35 cellular contexts compared by ENCODE assay signal in the genomic region with DNA sequence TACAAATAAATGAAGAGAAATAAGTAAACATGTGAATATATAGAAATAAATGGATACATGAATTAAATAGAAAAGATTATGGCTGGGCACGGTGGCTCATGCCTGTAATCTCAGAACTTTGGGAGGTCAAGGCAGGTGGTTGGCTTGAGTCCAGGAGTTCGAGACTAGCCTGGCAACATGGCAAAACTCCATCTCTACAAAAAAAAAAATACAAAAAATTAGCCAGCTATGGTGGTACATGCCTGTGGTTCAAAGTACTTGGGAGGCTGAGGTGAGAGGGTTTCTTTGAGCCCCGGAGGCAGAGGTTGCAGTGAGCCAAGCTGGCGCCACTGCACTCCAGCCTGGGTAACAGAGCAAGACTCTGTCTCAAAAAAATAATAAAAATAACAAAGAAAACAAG. TPM values are rescaled to one million over a fixed set of nuclear protein-coding genes. Genes with fewer than 3 reads are reported as not detected.
"Had no signal": no experiment of that assay in that cellular context is flagged by ENCODE, and none has a peak within 500 bp of the region (broad histone marks: within the 10 kb centered on the region; RNA-seq: fewer than 3 reads in every experiment).

No MANE protein-coding gene starts in this region.

- ATAC-seq: activated CD8-positive, alpha-beta T cell treated with anti-CD3 and anti-CD28 coated beads for 36 hours; activated naive CD4-positive, alpha-beta T cell treated with anti-CD3 and anti-CD28 coated beads, Interleukin-2, amount 50 U/mL, for 72 hours; activated T-cell treated with anti-CD3 and anti-CD28 coated beads, Interleukin-2, amount 50 U/mL, for 4 hours; activated T-cell treated with anti-CD3 and anti-CD28 coated beads, Interleukin-2, amount 50 U/mL, for 72 hours; activated T-helper 17 cell treated with anti-CD3 and anti-CD28 coated beads, Interleukin-2, amount 50 U/mL, for 72 hours; body of pancreas had no signal

- H3K4me3 Mint-ChIP-seq: activated B cell treated with CpG ODN at 0.5 μM for 24 hours; activated CD4-positive, alpha-beta memory T cell treated with anti-CD3 and anti-CD28 coated beads for 36 hours; activated CD8-positive, alpha-beta T cell treated with anti-CD3 and anti-CD28 coated beads for 36 hours; activated naive CD4-positive, alpha-beta T cell treated with anti-CD3 and anti-CD28 coated beads for 36 hours; activated naive CD8-positive, alpha-beta T cell treated with anti-CD3 and anti-CD28 coated beads for 36 hours; activated T-cell treated with anti-CD3 and anti-CD28 coated beads, Interleukin-2, amount 50 U/mL, for 4 hours; activated T-cell treated with anti-CD3 and anti-CD28 coated beads, Interleukin-2, amount 50 U/mL, for 72 hours; activated T-helper 1 cell treated with anti-CD3 and anti-CD28 coated beads, Interleukin-12 subunit alpha, Interleukin-12 subunit beta, Interleukin-2, Interleukin-4 antibody, amounts not matched to agents 30 ng/mL and 10 ng/mL and 1 ng/mL, durations not matched to agents 14 hours and 24 hours and 36 hours; activated T-helper 17 cell treated with anti-CD3 and anti-CD28 coated beads, Interleukin-2, amount 50 U/mL, for 72 hours; T-helper 1 cell treated with Interleukin-12 subunit alpha and Interleukin-12 subunit beta and Interleukin-4 antibody, amounts not matched to agents 30 μg/mL and 1 μg/mL, for 36 hours; T-helper 2 cell treated with Interferon-gamma antibody and Interleukin-4, amounts not matched to agents 5 μg/mL and 100 μg/mL, for 36 hours had no signal

- H3K9me3 Mint-ChIP-seq: activated B cell treated with CpG ODN at 0.5 μM for 24 hours; activated CD4-positive, alpha-beta memory T cell treated with anti-CD3 and anti-CD28 coated beads for 36 hours; activated CD8-positive, alpha-beta T cell treated with anti-CD3 and anti-CD28 coated beads for 36 hours; activated naive CD4-positive, alpha-beta T cell treated with anti-CD3 and anti-CD28 coated beads for 36 hours; activated naive CD4-positive, alpha-beta T cell treated with anti-CD3 and anti-CD28 coated beads, Interleukin-2, amount 50 U/mL, for 72 hours; activated naive CD8-positive, alpha-beta T cell treated with anti-CD3 and anti-CD28 coated beads for 36 hours; activated T-cell treated with anti-CD3 and anti-CD28 coated beads, Interleukin-2, amount 50 U/mL, for 4 hours; activated T-cell treated with anti-CD3 and anti-CD28 coated beads, Interleukin-2, amount 50 U/mL, for 72 hours; activated T-helper 1 cell treated with anti-CD3 and anti-CD28 coated beads, Interleukin-12 subunit alpha, Interleukin-12 subunit beta, Interleukin-2, Interleukin-4 antibody, amounts not matched to agents 30 ng/mL and 10 ng/mL and 1 ng/mL, durations not matched to agents 14 hours and 24 hours and 36 hours; activated T-helper 17 cell treated with anti-CD3 and anti-CD28 coated beads, Interleukin-2, amount 50 U/mL, for 72 hours; T-helper 1 cell treated with Interleukin-12 subunit alpha and Interleukin-12 subunit beta and Interleukin-4 antibody, amounts not matched to agents 30 μg/mL and 1 μg/mL, for 36 hours; T-helper 2 cell treated with Interferon-gamma antibody and Interleukin-4, amounts not matched to agents 5 μg/mL and 100 μg/mL, for 36 hours had no signal

- H3K36me3 Mint-ChIP-seq: activated CD4-positive, alpha-beta memory T cell treated with anti-CD3 and anti-CD28 coated beads for 36 hours; activated naive CD4-positive, alpha-beta T cell treated with anti-CD3 and anti-CD28 coated beads, Interleukin-2, amount 50 U/mL, for 72 hours; activated naive CD8-positive, alpha-beta T cell treated with anti-CD3 and anti-CD28 coated beads for 36 hours had no signal

- H3K27ac Mint-ChIP-seq: activated B cell treated with CpG ODN at 0.5 μM for 24 hours; activated CD4-positive, alpha-beta memory T cell treated with anti-CD3 and anti-CD28 coated beads for 36 hours; activated CD8-positive, alpha-beta T cell treated with anti-CD3 and anti-CD28 coated beads for 36 hours; activated naive CD4-positive, alpha-beta T cell treated with anti-CD3 and anti-CD28 coated beads for 36 hours; activated naive CD4-positive, alpha-beta T cell treated with anti-CD3 and anti-CD28 coated beads, Interleukin-2, amount 50 U/mL, for 72 hours; activated naive CD8-positive, alpha-beta T cell treated with anti-CD3 and anti-CD28 coated beads for 36 hours; activated T-cell treated with anti-CD3 and anti-CD28 coated beads, Interleukin-2, amount 50 U/mL, for 72 hours; activated T-helper 1 cell treated with anti-CD3 and anti-CD28 coated beads, Interleukin-12 subunit alpha, Interleukin-12 subunit beta, Interleukin-2, Interleukin-4 antibody, amounts not matched to agents 30 ng/mL and 10 ng/mL and 1 ng/mL, durations not matched to agents 14 hours and 24 hours and 36 hours; activated T-helper 17 cell treated with anti-CD3 and anti-CD28 coated beads, Interleukin-2, amount 50 U/mL, for 72 hours; T-helper 1 cell treated with Interleukin-12 subunit alpha and Interleukin-12 subunit beta and Interleukin-4 antibody, amounts not matched to agents 30 μg/mL and 1 μg/mL, for 36 hours; T-helper 2 cell treated with Interferon-gamma antibody and Interleukin-4, amounts not matched to agents 5 μg/mL and 100 μg/mL, for 36 hours had no signal

- DNase-seq: activated B cell treated with CpG ODN at 0.5 μM for 24 hours; activated CD4-positive, alpha-beta memory T cell treated with anti-CD3 and anti-CD28 coated beads for 36 hours; activated CD4-positive, alpha-beta T cell treated with anti-CD3 and anti-CD28 coated beads for 4 hours; activated CD4-positive, alpha-beta T cell treated with anti-CD3 and anti-CD28 coated beads, Interleukin-2, amount 50 U/mL, for 1 hour; activated CD4-positive, alpha-beta T cell treated with anti-CD3 and anti-CD28 coated beads, Interleukin-2, amount 50 U/mL, for 4 hours; activated CD4-positive, CD25-positive, alpha-beta regulatory T cell treated with anti-CD3 and anti-CD28 coated beads, Interleukin-2, amount 50 U/mL, for 72 hours; activated CD8-positive, alpha-beta memory T cell treated with anti-CD3 and anti-CD28 coated beads, Interleukin-2, amount 50 U/mL, for 4 hours; activated CD8-positive, alpha-beta T cell treated with anti-CD3 and anti-CD28 coated beads for 36 hours; activated effector memory CD4-positive, alpha-beta T cell treated with anti-CD3 and anti-CD28 coated beads, Interleukin-2, amount 50 U/mL, for 16 hours; activated gamma-delta T cell treated with Interleukin-2 at 50 U/mL for 16 hours; activated naive CD4-positive, alpha-beta T cell; activated naive CD4-positive, alpha-beta T cell treated with anti-CD3 and anti-CD28 coated beads for 36 hours; activated naive CD4-positive, alpha-beta T cell treated with anti-CD3 and anti-CD28 coated beads, Interleukin-2, amount 50 U/mL, for 16 hours; activated naive CD8-positive, alpha-beta T cell treated with anti-CD3 and anti-CD28 coated beads for 36 hours; activated T-cell treated with anti-CD3 and anti-CD28 coated beads for 4 hours; activated T-cell treated with anti-CD3 and anti-CD28 coated beads, Interleukin-2, amount 50 U/mL, for 1 hour; activated T-cell treated with anti-CD3 and anti-CD28 coated beads, Interleukin-2, amount 50 U/mL, for 4 hours; activated T-cell treated with anti-CD3 and anti-CD28 coated beads, Interleukin-2, amount 50 U/mL, for 72 hours; adrenal gland; amniotic stem cell; aorta; body of pancreas; brain microvascular endothelial cell; central memory CD4-positive, alpha-beta T cell; T-helper 1 cell; T-helper 2 cell; T-helper 9 cell had no signal

RNA-seq across cellular contexts. Expression of gene CLEC7A, which starts 5.1 kb away (rescaled TPM):
- total RNA-seq: activated CD4-positive, alpha-beta memory T cell treated with anti-CD3 and anti-CD28 coated beads for 36 hours; activated CD8-positive, alpha-beta memory T cell treated with anti-CD3 and anti-CD28 coated beads for 36 hours; activated CD8-positive, alpha-beta T cell treated with anti-CD3 and anti-CD28 coated beads for 36 hours; activated naive CD4-positive, alpha-beta T cell treated with anti-CD3 and anti-CD28 coated beads for 36 hours; activated naive CD8-positive, alpha-beta T cell treated with anti-CD3 and anti-CD28 coated beads for 36 hours; activated T-cell treated with anti-CD3 and anti-CD28 coated beads, Interleukin-2, amount 50 U/mL, for 72 hours; activated T-helper 1 cell treated with anti-CD3 and anti-CD28 coated beads, Interleukin-12 subunit alpha, Interleukin-12 subunit beta, Interleukin-2, Interleukin-4 antibody, amounts not matched to agents 30 ng/mL and 10 ng/mL and 1 ng/mL, durations not matched to agents 14 hours and 24 hours and 36 hours had no signal

RNA-seq across cellular contexts. Expression of gene CLEC1A, which starts 36.3 kb away (rescaled TPM):
- total RNA-seq: activated B cell treated with CpG ODN at 0.5 μM for 24 hours; activated CD4-positive, alpha-beta memory T cell treated with anti-CD3 and anti-CD28 coated beads for 36 hours; activated CD8-positive, alpha-beta memory T cell treated with anti-CD3 and anti-CD28 coated beads for 36 hours; activated CD8-positive, alpha-beta T cell treated with anti-CD3 and anti-CD28 coated beads for 36 hours; activated naive CD4-positive, alpha-beta T cell treated with anti-CD3 and anti-CD28 coated beads for 36 hours; activated naive CD4-positive, alpha-beta T cell treated with anti-CD3 and anti-CD28 coated beads, Interleukin-2, amount 50 U/mL, for 72 hours; activated naive CD8-positive, alpha-beta T cell treated with anti-CD3 and anti-CD28 coated beads for 36 hours; activated T-cell treated with anti-CD3 and anti-CD28 coated beads, Interleukin-2, amount 50 U/mL, for 4 hours; activated T-cell treated with anti-CD3 and anti-CD28 coated beads, Interleukin-2, amount 50 U/mL, for 72 hours; activated T-helper 1 cell treated with anti-CD3 and anti-CD28 coated beads, Interleukin-12 subunit alpha, Interleukin-12 subunit beta, Interleukin-2, Interleukin-4 antibody, amounts not matched to agents 30 ng/mL and 10 ng/mL and 1 ng/mL, durations not matched to agents 14 hours and 24 hours and 36 hours; activated T-helper 17 cell treated with anti-CD3 and anti-CD28 coated beads, Interleukin-2, amount 50 U/mL, for 72 hours; astrocyte had no signal

RNA-seq across cellular contexts. Expression of gene OLR1, which starts 36.8 kb away (rescaled TPM):
- total RNA-seq: activated B cell treated with CpG ODN at 0.5 μM for 24 hours; activated CD4-positive, alpha-beta memory T cell treated with anti-CD3 and anti-CD28 coated beads for 36 hours; activated CD8-positive, alpha-beta memory T cell treated with anti-CD3 and anti-CD28 coated beads for 36 hours; activated CD8-positive, alpha-beta T cell treated with anti-CD3 and anti-CD28 coated beads for 36 hours; activated naive CD4-positive, alpha-beta T cell treated with anti-CD3 and anti-CD28 coated beads for 36 hours; activated naive CD4-positive, alpha-beta T cell treated with anti-CD3 and anti-CD28 coated beads, Interleukin-2, amount 50 U/mL, for 72 hours; activated naive CD8-positive, alpha-beta T cell treated with anti-CD3 and anti-CD28 coated beads for 36 hours; activated T-cell treated with anti-CD3 and anti-CD28 coated beads, Interleukin-2, amount 50 U/mL, for 4 hours; activated T-cell treated with anti-CD3 and anti-CD28 coated beads, Interleukin-2, amount 50 U/mL, for 72 hours; activated T-helper 1 cell treated with anti-CD3 and anti-CD28 coated beads, Interleukin-12 subunit alpha, Interleukin-12 subunit beta, Interleukin-2, Interleukin-4 antibody, amounts not matched to agents 30 ng/mL and 10 ng/mL and 1 ng/mL, durations not matched to agents 14 hours and 24 hours and 36 hours; activated T-helper 17 cell treated with anti-CD3 and anti-CD28 coated beads, Interleukin-2, amount 50 U/mL, for 72 hours had no signal

RNA-seq across cellular contexts. Expression of gene TMEM52B, which starts 43.7 kb away (rescaled TPM):
- total RNA-seq: activated B cell treated with CpG ODN at 0.5 μM for 24 hours; activated CD4-positive, alpha-beta memory T cell treated with anti-CD3 and anti-CD28 coated beads for 36 hours; activated CD8-positive, alpha-beta memory T cell treated with anti-CD3 and anti-CD28 coated beads for 36 hours; activated CD8-positive, alpha-beta T cell treated with anti-CD3 and anti-CD28 coated beads for 36 hours; activated naive CD4-positive, alpha-beta T cell treated with anti-CD3 and anti-CD28 coated beads for 36 hours; activated naive CD4-positive, alpha-beta T cell treated with anti-CD3 and anti-CD28 coated beads, Interleukin-2, amount 50 U/mL, for 72 hours; activated naive CD8-positive, alpha-beta T cell treated with anti-CD3 and anti-CD28 coated beads for 36 hours; activated T-cell treated with anti-CD3 and anti-CD28 coated beads, Interleukin-2, amount 50 U/mL, for 4 hours; activated T-cell treated with anti-CD3 and anti-CD28 coated beads, Interleukin-2, amount 50 U/mL, for 72 hours; activated T-helper 1 cell treated with anti-CD3 and anti-CD28 coated beads, Interleukin-12 subunit alpha, Interleukin-12 subunit beta, Interleukin-2, Interleukin-4 antibody, amounts not matched to agents 30 ng/mL and 10 ng/mL and 1 ng/mL, durations not matched to agents 14 hours and 24 hours and 36 hours; activated T-helper 17 cell treated with anti-CD3 and anti-CD28 coated beads, Interleukin-2, amount 50 U/mL, for 72 hours; cardiac septum had no signal
